ENCODE assay signal across 8 cellular contexts in genomic region chr1:150926094-150926741, GRCh38. TPM values are rescaled to one million over a fixed set of nuclear protein-coding genes. Genes with fewer than 3 reads are reported as not detected.
DNase-seq lines count a peak whose midpoint lies in the region; ATAC-seq, FAIRE-seq and TF ChIP-seq lines count a peak whose summit lies in the region.

TSS of gene SETDB1 (plus strand) at chr1:150926363. CDS start at chr1:150927715, 1,352 bp downstream.

- H3K9me1 ChIP-seq in keratinocyte (ENCODE audit: control insufficient read depth, extremely low read depth, insufficient read depth, low read length) = no peaks in the 10 kb centered on the region

- no peaks in the 10 kb centered on the region for H3K9me3 ChIP-seq in keratinocyte (ENCODE audit: control insufficient read depth, low read depth, low read length)

- H3K79me2 ChIP-seq in keratinocyte (ENCODE audit: control insufficient read depth, insufficient read depth, low read length) = peaks cover 10% of the 10 kb centered on the region

- H3K4me2 ChIP-seq in keratinocyte (ENCODE audit: control insufficient read depth, extremely low read depth, insufficient read depth, low read depth, low read length) = peak within 1 kb of the TSS; percentile 84

- peak in 2 of 3 experiments; percentile 2 to 44 for TF ChIP-seq CTCF in keratinocyte (optimal IDR thresholded peaks at IDR 0.05 in 1 of 3, IDR thresholded peaks at IDR 0.05 in 1 of 3, conservative IDR thresholded peaks at IDR 0.05 in 1 of 3; ENCODE audit: extremely low read depth in 1 of 3, insufficient read depth in 2 of 3, low read length in 3 of 3)

- H3K4me3 ChIP-seq in keratinocyte (ENCODE audit: control insufficient read depth in 2 of 3, extremely low read depth in 1 of 3, insufficient read depth in 2 of 3, low read depth in 1 of 3, low read length in 3 of 3) = peak within 1 kb of the TSS; percentile 67 to 100 (median 95)

- peaks cover 11% of the 10 kb centered on the region for H3K4me1 ChIP-seq in keratinocyte (ENCODE audit: control insufficient read depth, extremely low read depth, insufficient read depth, low read length)

- DNase-seq in AG20443 (ENCODE audit: low spot score) (peak; percentile 97), NCI-H510A (lab: John Stamatoyannopoulos, UW) (peak; percentile 96), cerebellum (ENCODE audit: low spot score) (peak; percentile 94), keratinocyte (ENCODE audit: low read depth, low spot score) (peak; percentile 81)
- peak; percentile 86 for DNase-seq in activated CD4-positive, alpha-beta T cell treated with anti-CD3 and anti-CD28 coated beads for 1 hour
- DNase-seq in stimulated activated CD4-positive, alpha-beta T cell treated with anti-CD3 and anti-CD28 coated beads, Interleukin-15, amount 100 ng/mL, for 1 hour (ENCODE audit: low read depth in 1 of 2, low spot score in 1 of 2) = peak; percentile 82 to 83

- ATAC-seq in HG03432 (IDR thresholded peaks at IDR 0.05; ENCODE audit: unreplicated experiment) = peak; percentile 79

- no peaks in the 10 kb centered on the region for H4K20me1 ChIP-seq in keratinocyte (ENCODE audit: control insufficient read depth, extremely low read depth, insufficient read depth, low read length)

- no peaks in the 10 kb centered on the region for H3K27me3 ChIP-seq in keratinocyte (ENCODE audit: control insufficient read depth, extremely low read depth, insufficient read depth, low read length)

- peak within 1 kb of the TSS; percentile 95 for H3K27ac ChIP-seq in keratinocyte (ENCODE audit: control insufficient read depth, insufficient read depth, low read length)

- dilution Hi-C loops in keratinocyte (cut with MboI; ENCODE audit: extremely low pct_ligation_motif_present, low sequenced_read_pairs) = no loop called here

- H3K9ac ChIP-seq in keratinocyte (ENCODE audit: control insufficient read depth, extremely low read depth, insufficient read depth, low read length) = peak within 1 kb of the TSS; percentile 97

- peak; percentile 88 for FAIRE-seq in keratinocyte (lab: Jason Lieb, UNC)

- peak; percentile 61 for TF ChIP-seq POLR2A in GM19099 (IDR thresholded peaks at IDR 0.05; ENCODE audit: extremely low read depth, insufficient read length, low read depth)

- H2AFZ ChIP-seq in keratinocyte (ENCODE audit: control insufficient read depth, low read length) = peak within 1 kb of the TSS; percentile 96

- H3K36me3 ChIP-seq in keratinocyte (ENCODE audit: control insufficient read depth in 2 of 2, extremely low read depth in 1 of 2, insufficient read depth in 2 of 2, low read length in 2 of 2) = peaks cover 9 to 19% of the 10 kb centered on the region in 2 experiments

RNA-seq across cellular contexts. Expression of gene SETDB1, which starts in this region (rescaled TPM):
- 57.9 TPM for total RNA-seq in cerebellum
- polyA plus RNA-seq in keratinocyte = 27.0 to 31.3 TPM (median 27.1 TPM) in 3 replicates
- 39.0 TPM for polyA plus RNA-seq in keratinocyte (2011; ENCODE audit: low read depth)
- polyA plus RNA-seq in keratinocyte (2011; cell fraction: cytosol; rRNA removed) = 14.9 and 17.6 TPM in 2 replicates
- polyA plus RNA-seq in keratinocyte (2011; cell fraction: nucleus; rRNA removed) = 56.4 and 63.5 TPM in 2 replicates
- polyA plus RNA-seq in keratinocyte (2012; ENCODE audit: low replicate concordance) = 17.8 and 21.1 TPM in 2 replicates
- 23.3 to 57.3 TPM (median 29.9 TPM) in 3 replicates for polyA minus RNA-seq in keratinocyte
- polyA minus RNA-seq in keratinocyte (2011; cell fraction: cytosol; rRNA and poly(A)+ RNA removed) = 16.3 TPM
- 27.2 and 42.8 TPM in 2 replicates for polyA minus RNA-seq in keratinocyte (2011; cell fraction: nucleus; rRNA and poly(A)+ RNA removed)

Comparison
In these comparisons a context has a peak if more than half of its experiments do, and no peak if none do; other contexts are left out.
1. Peak in every context shown above with its lines: DNase-seq, ATAC-seq, H3K4me3 ChIP-seq and H3K27ac ChIP-seq.